In the genomic region with DNA sequence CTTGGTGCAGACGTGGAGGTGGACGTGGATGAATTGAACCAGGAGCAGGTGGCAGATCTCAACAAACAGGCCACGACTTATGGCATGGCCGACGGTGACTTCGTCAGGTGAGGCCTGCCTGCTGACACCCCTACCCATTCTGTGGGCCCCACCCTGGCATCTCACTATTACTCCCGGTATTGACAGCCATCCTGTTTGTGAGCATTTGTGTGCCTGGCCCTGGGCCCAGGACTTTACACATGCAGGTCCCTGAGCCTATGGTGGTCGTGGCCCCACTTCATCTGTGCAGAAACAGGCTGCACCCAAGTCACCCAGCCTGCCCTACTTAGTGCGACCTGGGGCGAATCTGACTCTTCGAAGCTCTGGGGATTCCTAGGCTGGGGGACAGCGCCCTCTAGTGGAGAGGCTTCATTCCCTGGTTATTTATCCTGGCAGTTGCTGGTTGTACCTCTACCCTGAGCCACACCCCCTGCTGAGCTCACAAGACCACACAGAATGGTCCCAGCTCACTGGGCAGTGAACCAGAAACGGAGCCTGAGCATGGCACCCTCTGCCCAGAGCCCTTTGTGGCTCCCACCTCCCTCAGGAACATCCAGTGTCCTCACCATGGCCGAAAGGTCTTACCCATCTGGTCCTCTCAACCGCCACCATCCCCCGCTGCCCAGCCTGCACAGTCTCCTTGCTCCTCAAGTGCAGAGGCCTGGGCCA, we compare ENCODE assay signal across 8 cellular contexts. TPM values are rescaled to one million over a fixed set of nuclear protein-coding genes. Genes with fewer than 3 reads are reported as not detected.
DNase-seq lines count a peak whose midpoint lies in the region; ATAC-seq, FAIRE-seq and TF ChIP-seq lines count a peak whose summit lies in the region.

No MANE protein-coding gene starts in this region.

- TF ChIP-seq CTCF in bronchial epithelial cell (IDR thresholded peaks at IDR 0.05; ENCODE audit: insufficient read depth, low read length, severe bottlenecking) = peak; percentile 94
- TF ChIP-seq CTCF in kidney epithelial cell (IDR thresholded peaks at IDR 0.05; ENCODE audit: insufficient read depth, low read length, poor library complexity, severe bottlenecking) = peak; percentile 89

- H3K27me3 ChIP-seq in bronchial epithelial cell (ENCODE audit: control insufficient read depth, insufficient read depth, low read length) (no peaks in the 10 kb centered on the region), kidney epithelial cell (ENCODE audit: control insufficient read depth, insufficient read depth, low read length) (no peaks in the 10 kb centered on the region)

- ATAC-seq in GM19452 (IDR thresholded peaks at IDR 0.05; ENCODE audit: unreplicated experiment) (peak; percentile 63), GM18520 (IDR thresholded peaks at IDR 0.05; ENCODE audit: unreplicated experiment) (no peak)

- DNase-seq in AML-193 (lab: John Stamatoyannopoulos, UW) (peak; percentile 77 to 81), NCI-H2227 (lab: John Stamatoyannopoulos, UW; ENCODE audit: unreplicated experiment) (peak; percentile 64), bronchial epithelial cell (ENCODE audit: low read depth) (peak; percentile 73), kidney epithelial cell (ENCODE audit: low read depth) (peak; percentile 45)
- DNase-seq in activated CD4-positive, CD25-positive, alpha-beta regulatory T cell treated with anti-CD3 and anti-CD28 coated beads, Interleukin-2, amount 50 U/mL, for 72 hours = peak; percentile 80
- peak; percentile 71 for DNase-seq in stimulated activated CD4-positive, alpha-beta T cell treated with anti-CD3 and anti-CD28 coated beads, Interleukin-2, amount 100 ng/mL, for 4 hours (ENCODE audit: low read depth)

- FAIRE-seq in bronchial epithelial cell (lab: Jason Lieb, UNC) = no peak

- peaks cover 52% of the 10 kb centered on the region for H3K36me3 ChIP-seq in bronchial epithelial cell (ENCODE audit: control insufficient read depth, insufficient read depth, low read length)
- H3K36me3 ChIP-seq in kidney epithelial cell (ENCODE audit: control insufficient read depth, insufficient read depth, low read length) = peaks cover 5% of the 10 kb centered on the region

- no peak overlapping the region for H3K4me3 ChIP-seq in bronchial epithelial cell (ENCODE audit: low read depth, low read length)
- H3K4me3 ChIP-seq in kidney epithelial cell (ENCODE audit: low read depth, low read length) = no peak overlapping the region

RNA-seq across cellular contexts. Expression of a gene that starts 16.9 kb away (rescaled TPM):
- under 0.01 and 0.51 TPM in 2 replicates for total RNA-seq in bronchial epithelial cell
- 1.0 and 1.1 TPM in 2 replicates for total RNA-seq in kidney epithelial cell

RNA-seq across cellular contexts. Expression of a gene that starts 19.6 kb away (rescaled TPM):
- 21.3 and 23.2 TPM in 2 replicates for total RNA-seq in bronchial epithelial cell
- total RNA-seq in kidney epithelial cell = 50.8 and 63.6 TPM in 2 replicates

RNA-seq across cellular contexts. Expression of a gene that starts 20.6 kb away (rescaled TPM):
- total RNA-seq in bronchial epithelial cell (12.5 and 19.2 TPM in 2 replicates), kidney epithelial cell (65.7 and 77.9 TPM in 2 replicates)

RNA-seq across cellular contexts. Expression of a gene that starts 33.6 kb away (rescaled TPM):
- total RNA-seq in bronchial epithelial cell (19.2 and 19.5 TPM in 2 replicates), kidney epithelial cell (36.5 and 52.0 TPM in 2 replicates)

RNA-seq across cellular contexts. Expression of a gene that starts 58.1 kb away (rescaled TPM):
- total RNA-seq in bronchial epithelial cell = 2.1 and 3.7 TPM in 2 replicates
- total RNA-seq in kidney epithelial cell = 60.0 and 76.7 TPM in 2 replicates
